1 cellular context compared by ENCODE assay signal in genomic region chr11:34357646-34358257, GRCh38.
A peak's percentile ranks its signal among the peaks of the same experiment; 100 is the strongest.
TF ChIP-seq lines count a peak whose summit lies in the region.

ABTB2 (minus strand) TSS chr11:34358010.

TF ChIP-seq in HepG2, 621 proteins besides CTCF, POLR2A, EP300 and RAD21 (continued from another document and continues in another):
- TF ChIP-seq, protein P1, sequence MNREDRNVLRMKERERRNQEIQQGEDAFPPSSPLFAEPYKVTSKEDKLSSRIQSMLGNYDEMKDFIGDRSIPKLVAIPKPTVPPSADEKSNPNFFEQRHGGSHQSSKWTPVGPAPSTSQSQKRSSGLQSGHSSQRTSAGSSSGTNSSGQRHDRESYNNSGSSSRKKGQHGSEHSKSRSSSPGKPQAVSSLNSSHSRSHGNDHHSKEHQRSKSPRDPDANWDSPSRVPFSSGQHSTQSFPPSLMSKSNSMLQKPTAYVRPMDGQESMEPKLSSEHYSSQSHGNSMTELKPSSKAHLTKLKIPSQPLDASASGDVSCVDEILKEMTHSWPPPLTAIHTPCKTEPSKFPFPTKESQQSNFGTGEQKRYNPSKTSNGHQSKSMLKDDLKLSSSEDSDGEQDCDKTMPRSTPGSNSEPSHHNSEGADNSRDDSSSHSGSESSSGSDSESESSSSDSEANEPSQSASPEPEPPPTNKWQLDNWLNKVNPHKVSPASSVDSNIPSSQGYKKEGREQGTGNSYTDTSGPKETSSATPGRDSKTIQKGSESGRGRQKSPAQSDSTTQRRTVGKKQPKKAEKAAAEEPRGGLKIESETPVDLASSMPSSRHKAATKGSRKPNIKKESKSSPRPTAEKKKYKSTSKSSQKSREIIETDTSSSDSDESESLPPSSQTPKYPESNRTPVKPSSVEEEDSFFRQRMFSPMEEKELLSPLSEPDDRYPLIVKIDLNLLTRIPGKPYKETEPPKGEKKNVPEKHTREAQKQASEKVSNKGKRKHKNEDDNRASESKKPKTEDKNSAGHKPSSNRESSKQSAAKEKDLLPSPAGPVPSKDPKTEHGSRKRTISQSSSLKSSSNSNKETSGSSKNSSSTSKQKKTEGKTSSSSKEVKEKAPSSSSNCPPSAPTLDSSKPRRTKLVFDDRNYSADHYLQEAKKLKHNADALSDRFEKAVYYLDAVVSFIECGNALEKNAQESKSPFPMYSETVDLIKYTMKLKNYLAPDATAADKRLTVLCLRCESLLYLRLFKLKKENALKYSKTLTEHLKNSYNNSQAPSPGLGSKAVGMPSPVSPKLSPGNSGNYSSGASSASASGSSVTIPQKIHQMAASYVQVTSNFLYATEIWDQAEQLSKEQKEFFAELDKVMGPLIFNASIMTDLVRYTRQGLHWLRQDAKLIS (CRISPR knock-in tag; IDR thresholded peaks at IDR 0.05) = no peak
- TF ChIP-seq ZNF12 (CRISPR knock-in tag; IDR thresholded peaks at IDR 0.05) (no peak), JUND (CRISPR knock-in tag; IDR thresholded peaks at IDR 0.05) (no peak), MIER3 (CRISPR knock-in tag; IDR thresholded peaks at IDR 0.05; ENCODE audit: borderline replicate concordance) (peak; percentile 26; the same call in 1 of the 2 replicates), CBX2 (IDR thresholded peaks at IDR 0.05; ENCODE audit: low read depth, low read length) (no peak), CBX2 (CRISPR knock-in tag; IDR thresholded peaks at IDR 0.05; ENCODE audit: low read depth) (no peak), ZNF549 (CRISPR knock-in tag; IDR thresholded peaks at IDR 0.05) (no peak), GPBP1L1 (CRISPR knock-in tag; IDR thresholded peaks at IDR 0.05) (no peak), SNAPC2 (CRISPR knock-in tag; IDR thresholded peaks at IDR 0.05) (peak; percentile 97), SETDB1 (CRISPR knock-in tag; IDR thresholded peaks at IDR 0.05; ENCODE audit: borderline replicate concordance) (no peak), MIER2 (CRISPR knock-in tag; IDR thresholded peaks at IDR 0.05) (no peak), IRF2 (CRISPR knock-in tag; IDR thresholded peaks at IDR 0.05) (no peak), KLF11 (CRISPR knock-in tag; IDR thresholded peaks at IDR 0.05) (no peak; the same call in 1 of the 2 replicates), CENPBD1 (CRISPR knock-in tag; IDR thresholded peaks at IDR 0.05; ENCODE audit: borderline replicate concordance, low read depth) (no peak), ZNF354B (CRISPR knock-in tag; IDR thresholded peaks at IDR 0.05) (no peak), ZBTB20 (CRISPR knock-in tag; IDR thresholded peaks at IDR 0.05; ENCODE audit: borderline replicate concordance, low read depth) (no peak; the same call in 1 of the 2 replicates), NFYC (CRISPR knock-in tag; IDR thresholded peaks at IDR 0.05) (peak; percentile 87), RORA (CRISPR knock-in tag; IDR thresholded peaks at IDR 0.05) (no peak), ZNF432 (CRISPR knock-in tag; IDR thresholded peaks at IDR 0.05; ENCODE audit: borderline replicate concordance) (no peak), ZBTB7B (CRISPR knock-in tag; IDR thresholded peaks at IDR 0.05) (no peak), NFRKB (IDR thresholded peaks at IDR 0.05) (no peak), ARNT2 (CRISPR knock-in tag; IDR thresholded peaks at IDR 0.05; ENCODE audit: low read depth) (no peak), FOSL2 (CRISPR knock-in tag; IDR thresholded peaks at IDR 0.05) (no peak), ZNF619 (CRISPR knock-in tag; IDR thresholded peaks at IDR 0.05) (no peak), ZNF891 (CRISPR knock-in tag; IDR thresholded peaks at IDR 0.05) (peak; percentile 40; the same call in 1 of the 2 replicates), ZNF274 (CRISPR knock-in tag; IDR thresholded peaks at IDR 0.05) (no peak), TMF1 (CRISPR knock-in tag; IDR thresholded peaks at IDR 0.05; ENCODE audit: low read depth) (no peak), FOXA3 (CRISPR knock-in tag; IDR thresholded peaks at IDR 0.05) (no peak), ZNF607 (CRISPR knock-in tag; IDR thresholded peaks at IDR 0.05; ENCODE audit: borderline replicate concordance) (no peak; the same call in 1 of the 2 replicates), SP140L (CRISPR knock-in tag; IDR thresholded peaks at IDR 0.05; ENCODE audit: borderline replicate concordance) (no peak), RXRB (CRISPR knock-in tag; IDR thresholded peaks at IDR 0.05; ENCODE audit: borderline replicate concordance) (no peak), ZNF83 (CRISPR knock-in tag; IDR thresholded peaks at IDR 0.05; ENCODE audit: borderline replicate concordance) (no peak), SYNCRIP (IDR thresholded peaks at IDR 0.05; ENCODE audit: insufficient read depth, low read depth, low read length) (no peak), SIN3B (IDR thresholded peaks at IDR 0.05; ENCODE audit: low read length) (no peak), GMEB1 (CRISPR knock-in tag; IDR thresholded peaks at IDR 0.05; ENCODE audit: borderline replicate concordance) (no peak), ZNF614 (CRISPR knock-in tag; IDR thresholded peaks at IDR 0.05; ENCODE audit: borderline replicate concordance) (no peak), TOPORS (CRISPR knock-in tag; IDR thresholded peaks at IDR 0.05) (no peak), PPARG (CRISPR knock-in tag; conservative IDR thresholded peaks at IDR 0.05) (no peak), BRF2 (CRISPR knock-in tag; IDR thresholded peaks at IDR 0.05) (no peak), ZNF777 (CRISPR knock-in tag; IDR thresholded peaks at IDR 0.05) (no peak), CCDC6 (CRISPR knock-in tag; IDR thresholded peaks at IDR 0.05) (peak; percentile 84; the same call in 1 of the 2 replicates), MED13 (CRISPR knock-in tag; IDR thresholded peaks at IDR 0.05) (no peak), ZNF138 (CRISPR knock-in tag; IDR thresholded peaks at IDR 0.05; ENCODE audit: low read depth) (no peak), AGO2 (optimal IDR thresholded peaks at IDR 0.05; ENCODE audit: low read depth, low read length) (peak; percentile 41)
- TF ChIP-seq, protein P2, sequence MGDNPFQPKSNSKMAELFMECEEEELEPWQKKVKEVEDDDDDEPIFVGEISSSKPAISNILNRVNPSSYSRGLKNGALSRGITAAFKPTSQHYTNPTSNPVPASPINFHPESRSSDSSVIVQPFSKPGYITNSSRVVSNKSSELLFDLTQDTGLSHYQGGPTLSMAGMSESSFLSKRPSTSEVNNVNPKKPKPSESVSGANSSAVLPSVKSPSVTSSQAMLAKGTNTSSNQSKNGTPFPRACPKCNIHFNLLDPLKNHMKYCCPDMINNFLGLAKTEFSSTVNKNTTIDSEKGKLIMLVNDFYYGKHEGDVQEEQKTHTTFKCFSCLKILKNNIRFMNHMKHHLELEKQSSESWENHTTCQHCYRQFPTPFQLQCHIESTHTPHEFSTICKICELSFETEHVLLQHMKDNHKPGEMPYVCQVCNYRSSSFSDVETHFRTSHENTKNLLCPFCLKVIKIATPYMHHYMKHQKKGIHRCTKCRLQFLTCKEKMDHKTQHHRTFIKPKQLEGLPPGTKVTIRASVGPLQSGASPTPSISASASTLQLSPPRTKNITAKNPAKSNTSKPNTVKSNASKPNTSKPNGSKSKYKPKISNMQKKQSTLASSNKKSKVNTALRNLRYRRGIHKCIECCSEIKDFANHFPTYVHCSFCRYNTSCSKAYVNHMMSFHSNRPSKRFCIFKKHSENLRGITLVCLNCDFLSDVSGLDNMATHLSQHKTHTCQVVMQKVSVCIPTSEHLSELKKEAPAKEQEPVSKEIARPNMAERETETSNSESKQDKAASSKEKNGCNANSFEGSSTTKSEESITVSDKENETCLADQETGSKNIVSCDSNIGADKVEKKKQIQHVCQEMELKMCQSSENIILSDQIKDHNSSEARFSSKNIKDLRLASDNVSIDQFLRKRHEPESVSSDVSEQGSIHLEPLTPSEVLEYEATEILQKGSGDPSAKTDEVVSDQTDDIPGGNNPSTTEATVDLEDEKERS (CRISPR knock-in tag; IDR thresholded peaks at IDR 0.05) = no peak
- TF ChIP-seq, protein P3, sequence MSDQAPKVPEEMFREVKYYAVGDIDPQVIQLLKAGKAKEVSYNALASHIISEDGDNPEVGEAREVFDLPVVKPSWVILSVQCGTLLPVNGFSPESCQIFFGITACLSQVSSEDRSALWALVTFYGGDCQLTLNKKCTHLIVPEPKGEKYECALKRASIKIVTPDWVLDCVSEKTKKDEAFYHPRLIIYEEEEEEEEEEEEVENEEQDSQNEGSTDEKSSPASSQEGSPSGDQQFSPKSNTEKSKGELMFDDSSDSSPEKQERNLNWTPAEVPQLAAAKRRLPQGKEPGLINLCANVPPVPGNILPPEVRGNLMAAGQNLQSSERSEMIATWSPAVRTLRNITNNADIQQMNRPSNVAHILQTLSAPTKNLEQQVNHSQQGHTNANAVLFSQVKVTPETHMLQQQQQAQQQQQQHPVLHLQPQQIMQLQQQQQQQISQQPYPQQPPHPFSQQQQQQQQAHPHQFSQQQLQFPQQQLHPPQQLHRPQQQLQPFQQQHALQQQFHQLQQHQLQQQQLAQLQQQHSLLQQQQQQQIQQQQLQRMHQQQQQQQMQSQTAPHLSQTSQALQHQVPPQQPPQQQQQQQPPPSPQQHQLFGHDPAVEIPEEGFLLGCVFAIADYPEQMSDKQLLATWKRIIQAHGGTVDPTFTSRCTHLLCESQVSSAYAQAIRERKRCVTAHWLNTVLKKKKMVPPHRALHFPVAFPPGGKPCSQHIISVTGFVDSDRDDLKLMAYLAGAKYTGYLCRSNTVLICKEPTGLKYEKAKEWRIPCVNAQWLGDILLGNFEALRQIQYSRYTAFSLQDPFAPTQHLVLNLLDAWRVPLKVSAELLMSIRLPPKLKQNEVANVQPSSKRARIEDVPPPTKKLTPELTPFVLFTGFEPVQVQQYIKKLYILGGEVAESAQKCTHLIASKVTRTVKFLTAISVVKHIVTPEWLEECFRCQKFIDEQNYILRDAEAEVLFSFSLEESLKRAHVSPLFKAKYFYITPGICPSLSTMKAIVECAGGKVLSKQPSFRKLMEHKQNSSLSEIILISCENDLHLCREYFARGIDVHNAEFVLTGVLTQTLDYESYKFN (CRISPR knock-in tag; conservative IDR thresholded peaks at IDR 0.05) = no peak
- TF ChIP-seq, protein P4, sequence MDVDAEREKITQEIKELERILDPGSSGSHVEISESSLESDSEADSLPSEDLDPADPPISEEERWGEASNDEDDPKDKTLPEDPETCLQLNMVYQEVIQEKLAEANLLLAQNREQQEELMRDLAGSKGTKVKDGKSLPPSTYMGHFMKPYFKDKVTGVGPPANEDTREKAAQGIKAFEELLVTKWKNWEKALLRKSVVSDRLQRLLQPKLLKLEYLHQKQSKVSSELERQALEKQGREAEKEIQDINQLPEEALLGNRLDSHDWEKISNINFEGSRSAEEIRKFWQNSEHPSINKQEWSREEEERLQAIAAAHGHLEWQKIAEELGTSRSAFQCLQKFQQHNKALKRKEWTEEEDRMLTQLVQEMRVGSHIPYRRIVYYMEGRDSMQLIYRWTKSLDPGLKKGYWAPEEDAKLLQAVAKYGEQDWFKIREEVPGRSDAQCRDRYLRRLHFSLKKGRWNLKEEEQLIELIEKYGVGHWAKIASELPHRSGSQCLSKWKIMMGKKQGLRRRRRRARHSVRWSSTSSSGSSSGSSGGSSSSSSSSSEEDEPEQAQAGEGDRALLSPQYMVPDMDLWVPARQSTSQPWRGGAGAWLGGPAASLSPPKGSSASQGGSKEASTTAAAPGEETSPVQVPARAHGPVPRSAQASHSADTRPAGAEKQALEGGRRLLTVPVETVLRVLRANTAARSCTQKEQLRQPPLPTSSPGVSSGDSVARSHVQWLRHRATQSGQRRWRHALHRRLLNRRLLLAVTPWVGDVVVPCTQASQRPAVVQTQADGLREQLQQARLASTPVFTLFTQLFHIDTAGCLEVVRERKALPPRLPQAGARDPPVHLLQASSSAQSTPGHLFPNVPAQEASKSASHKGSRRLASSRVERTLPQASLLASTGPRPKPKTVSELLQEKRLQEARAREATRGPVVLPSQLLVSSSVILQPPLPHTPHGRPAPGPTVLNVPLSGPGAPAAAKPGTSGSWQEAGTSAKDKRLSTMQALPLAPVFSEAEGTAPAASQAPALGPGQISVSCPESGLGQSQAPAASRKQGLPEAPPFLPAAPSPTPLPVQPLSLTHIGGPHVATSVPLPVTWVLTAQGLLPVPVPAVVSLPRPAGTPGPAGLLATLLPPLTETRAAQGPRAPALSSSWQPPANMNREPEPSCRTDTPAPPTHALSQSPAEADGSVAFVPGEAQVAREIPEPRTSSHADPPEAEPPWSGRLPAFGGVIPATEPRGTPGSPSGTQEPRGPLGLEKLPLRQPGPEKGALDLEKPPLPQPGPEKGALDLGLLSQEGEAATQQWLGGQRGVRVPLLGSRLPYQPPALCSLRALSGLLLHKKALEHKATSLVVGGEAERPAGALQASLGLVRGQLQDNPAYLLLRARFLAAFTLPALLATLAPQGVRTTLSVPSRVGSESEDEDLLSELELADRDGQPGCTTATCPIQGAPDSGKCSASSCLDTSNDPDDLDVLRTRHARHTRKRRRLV (CRISPR knock-in tag; IDR thresholded peaks at IDR 0.05) = peak; percentile 99
- TF ChIP-seq, protein P5, sequence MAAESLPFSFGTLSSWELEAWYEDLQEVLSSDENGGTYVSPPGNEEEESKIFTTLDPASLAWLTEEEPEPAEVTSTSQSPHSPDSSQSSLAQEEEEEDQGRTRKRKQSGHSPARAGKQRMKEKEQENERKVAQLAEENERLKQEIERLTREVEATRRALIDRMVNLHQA (CRISPR knock-in tag; IDR thresholded peaks at IDR 0.05) = no peak
